8 cellular contexts compared by ENCODE assay signal in genomic region chr6:27312146-27312949, GRCh38. TPM values are rescaled to one million over a fixed set of nuclear protein-coding genes. Genes with fewer than 3 reads are reported as not detected.
DNase-seq lines count a peak whose midpoint lies in the region; ATAC-seq and TF ChIP-seq lines count a peak whose summit lies in the region.

POM121L2 (minus strand) TSS chr6:27312273; CDS start chr6:27312170, 103 bp downstream.

- ATAC-seq in GM21723 (IDR thresholded peaks at IDR 0.05; ENCODE audit: unreplicated experiment), result peak; percentile 67

- CTCF ChIA-PET in CD4-positive, alpha-beta memory T cell (lab: Charles Lee; ENCODE audit: partially characterized antibody), result interaction anchor here (0.7 to 4.5 kb wide), 15 partner anchors 8 to 590 kb away, joined by 3 to 23 read pairs (median 5); a partner anchor contains a TSS

- TF ChIP-seq CTCF in coronary artery (IDR thresholded peaks at IDR 0.05), result no peak

- H3K36me3 Mint-ChIP-seq in CD4-positive, alpha-beta memory T cell, result no peaks in the 10 kb centered on the region

- H3K9me3 ChIP-seq in CD4-positive, alpha-beta memory T cell (ENCODE audit: control insufficient read depth in 1 of 2, low read length in 2 of 2), result no peaks in the 10 kb centered on the region

- H3K27me3 Mint-ChIP-seq in CD4-positive, alpha-beta memory T cell, result peaks cover 39 to 55% of the 10 kb centered on the region in 2 donors

- H3K27ac Mint-ChIP-seq in CD4-positive, alpha-beta memory T cell, result peak within 1 kb of the TSS in 3 of 7 donors; percentile 7 to 37 (median 21)

- POLR2A ChIA-PET in CD4-positive, alpha-beta memory T cell (lab: Charles Lee; ENCODE audit: partially characterized antibody), result interaction anchor here (0.9 to 1.7 kb wide), 5 partner anchors 8 to 440 kb away, joined by 3 to 6 read pairs (median 4); no protein-coding TSS in a partner anchor

- peaks cover 0 to 14% (median 7%) of the 10 kb centered on the region in 4 donors for H3K4me1 Mint-ChIP-seq in CD4-positive, alpha-beta memory T cell

- H3K36me3 ChIP-seq in CD4-positive, alpha-beta memory T cell (ENCODE audit: insufficient read depth, low read length), result no peaks in the 10 kb centered on the region

- peaks cover 0 to 3% (median 0%) of the 10 kb centered on the region in 8 donors for H3K9me3 Mint-ChIP-seq in CD4-positive, alpha-beta memory T cell

- DNase-seq in CD4-positive, alpha-beta memory T cell, result peak; percentile 50 to 68 (median 61)
- DNase-seq in NCI-H2107 treated with DMSO at 0.1 percent for 48 hours (lab: John Stamatoyannopoulos, UW; ENCODE audit: unreplicated experiment), result peak; percentile 57
- DNase-seq in activated CD4-positive, alpha-beta T cell treated with anti-CD3 and anti-CD28 coated beads for 24 hours (ENCODE audit: low read depth in 2 of 2), result peak; percentile 26 to 44
- DNase-seq in coronary artery (ENCODE audit: low spot score), result no peak
- peak; percentile 53 to 72 for DNase-seq in lung microvascular endothelial cell (ENCODE audit: low read depth in 2 of 2)
- DNase-seq in stimulated activated CD8-positive, alpha-beta memory T cell treated with anti-CD3 and anti-CD28 coated beads, Interleukin-15, amount 100 ng/mL, for 24 hours (ENCODE audit: low read depth), result peak; percentile 17
- no peak for DNase-seq in pons (ENCODE audit: low spot score)

- H3K4me1 ChIP-seq in CD4-positive, alpha-beta memory T cell (ENCODE audit: insufficient read depth, low read length), result peaks cover 5% of the 10 kb centered on the region

- intact Hi-C loops in CD4-positive, alpha-beta memory T cell (cut with micrococcal nuclease), result loop anchor here (1.0 to 10.0 kb wide), 9 partner anchors 72 to 582 kb away; partner anchors contain the start of gene ZNF391

- H3K27ac ChIP-seq in CD4-positive, alpha-beta memory T cell (ENCODE audit: low read depth, low read length), result no peak within 1 kb of the TSS
- no peak within 1 kb of the TSS for H3K27ac ChIP-seq in coronary artery

- peak within 1 kb of the TSS; percentile 44 to 57 for H3K4me3 ChIP-seq in CD4-positive, alpha-beta memory T cell (ENCODE audit: low read length in 2 of 2)
- H3K4me3 ChIP-seq in coronary artery, result peak within 1 kb of the TSS; percentile 68

- H3K27me3 ChIP-seq in CD4-positive, alpha-beta memory T cell (ENCODE audit: insufficient read depth, low read length), result peaks cover 26% of the 10 kb centered on the region

- peak within 1 kb of the TSS; percentile 81 to 86 (median 83) for H3K4me3 Mint-ChIP-seq in CD4-positive, alpha-beta memory T cell

RNA-seq across cellular contexts. Expression of gene POM121L2, which starts in this region (rescaled TPM):
- total RNA-seq in CD4-positive, alpha-beta memory T cell, result not detected
- polyA plus RNA-seq in CD4-positive, alpha-beta memory T cell, result not detected
- total RNA-seq in lung microvascular endothelial cell, result not detected in 2 replicates

Comparison
In these comparisons a context has a peak if more than half of its experiments do, and no peak if none do; other contexts are left out.
1. Peak in DNase-seq and H3K4me3 ChIP-seq in CD4-positive, alpha-beta memory T cell; RNA of the gene not detected or under 1 TPM.
2. Peak in DNase-seq in lung microvascular endothelial cell; RNA of the gene not detected or under 1 TPM.
3. DNase-seq: peak in NCI-H2107 treated with DMSO at 0.1 percent for 48 hours (single experiment), activated CD4-positive, alpha-beta T cell treated with anti-CD3 and anti-CD28 coated beads for 24 hours (2 of 2) and stimulated activated CD8-positive, alpha-beta memory T cell treated with anti-CD3 and anti-CD28 coated beads, Interleukin-15, amount 100 ng/mL, for 24 hours (single experiment); none in coronary artery (single experiment) and pons (single experiment).